In the genomic region with DNA sequence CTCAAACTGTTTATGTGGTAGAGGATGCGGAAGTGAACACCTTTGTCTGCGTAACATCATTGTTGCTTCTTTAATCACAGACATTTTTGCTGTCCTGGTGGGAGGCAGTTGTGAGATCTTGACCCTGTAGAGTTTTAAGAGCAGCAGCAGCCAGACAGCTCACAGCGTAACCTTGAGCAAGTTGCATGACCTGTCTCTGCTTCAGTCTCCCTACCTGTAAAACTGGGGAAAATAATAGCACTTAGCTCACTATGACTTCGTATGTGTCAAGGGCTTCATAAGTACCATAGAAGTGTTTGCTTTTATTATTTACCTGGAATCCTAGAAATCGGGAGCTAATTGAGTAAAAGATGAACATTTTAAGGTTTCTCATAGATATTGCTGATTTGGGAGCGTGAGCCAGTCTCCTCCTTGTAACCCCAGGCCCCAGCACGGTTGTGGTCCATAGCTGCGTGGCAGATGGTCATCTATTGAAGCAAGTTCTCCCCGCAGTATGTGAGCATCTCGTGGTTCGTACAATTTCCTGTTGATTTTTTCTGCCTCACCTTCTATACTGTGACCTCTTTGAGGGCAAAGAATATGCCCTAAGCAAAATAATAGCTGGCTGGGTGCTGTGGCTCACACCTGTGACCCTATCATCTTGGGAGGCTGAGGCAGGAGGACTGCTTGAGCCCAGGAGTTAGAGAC, we compare ENCODE assay signal across 10 cellular contexts. TPM values are rescaled to one million over a fixed set of nuclear protein-coding genes. Genes with fewer than 3 reads are reported as not detected.
"Had no signal": no experiment of that assay in that cellular context is flagged by ENCODE, and none has a peak within 500 bp of the region (broad histone marks: within the 10 kb centered on the region; RNA-seq: fewer than 3 reads in every experiment).

No MANE protein-coding gene starts in this region.

- H3K27me3 ChIP-seq: suprapubic skin, upper lobe of left lung had no signal

- ATAC-seq: activated CD4-positive, CD25-positive, alpha-beta regulatory T cell treated with anti-CD3 and anti-CD28 coated beads, Interleukin-2, amount 50 U/mL, for 24 hours had no signal

- DNase-seq: activated naive CD4-positive, alpha-beta T cell treated with anti-CD3 and anti-CD28 coated beads, Interleukin-2, amount 10 ng/mL, durations not matched to agents 7 days and 5 days; dermis blood vessel endothelial cell; endodermal cell; stimulated activated CD4-positive, alpha-beta T cell treated with anti-CD3 and anti-CD28 coated beads, Interleukin-12 subunit alpha, Interleukin-12 subunit beta, amount 100 ng/mL, for 4 hours; stimulated activated naive CD4-positive, alpha-beta T cell; upper lobe of left lung had no signal

- H3K27ac ChIP-seq: suprapubic skin, upper lobe of left lung had no signal

- H3K4me3 ChIP-seq: suprapubic skin, upper lobe of left lung had no signal

- H3K9me3 ChIP-seq: suprapubic skin, upper lobe of left lung had no signal

- H3K36me3 ChIP-seq: suprapubic skin, upper lobe of left lung had no signal

- H3K4me1 ChIP-seq: suprapubic skin, upper lobe of left lung had no signal

RNA-seq across cellular contexts. Expression of gene GPRC5B, which starts 34.4 kb away (rescaled TPM):
- total RNA-seq: activated T-helper 2 cell treated with anti-CD3 and anti-CD28 coated beads, Interferon-gamma antibody, Interleukin-2, Interleukin-4, amounts not matched to agents 10 μg/mL and 5 μg/mL and 100 μg/mL, durations not matched to agents 14 hours and 24 hours and 36 hours; T-helper 2 cell treated with Interferon-gamma antibody and Interleukin-4, amounts not matched to agents 100 ng/mL and 5 ng/mL, for 36 hours had no signal
